Comparison of ENCODE assay signal across 26 cellular contexts in the genomic region with DNA sequence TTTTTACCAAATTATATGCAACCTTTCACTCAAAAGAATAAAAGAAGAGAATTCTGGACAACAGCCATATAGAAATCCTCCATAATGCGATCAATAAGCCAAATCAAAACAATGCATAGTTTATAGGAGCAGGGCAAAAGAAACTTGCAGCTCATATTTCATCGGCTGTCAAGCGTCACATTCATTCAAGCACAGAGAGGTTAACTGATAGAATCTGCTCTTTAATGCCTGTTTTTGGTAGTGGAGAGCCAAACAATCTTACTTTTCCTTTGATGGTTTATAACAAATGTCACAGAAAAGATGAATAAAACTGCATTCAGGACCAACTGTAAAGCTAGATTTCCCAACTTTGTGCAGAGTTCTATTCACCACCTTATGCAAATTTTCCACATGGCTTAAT. TPM values are rescaled to one million over a fixed set of nuclear protein-coding genes. Genes with fewer than 3 reads are reported as not detected.
"Had no signal": no experiment of that assay in that cellular context is flagged by ENCODE, and none has a peak within 500 bp of the region (broad histone marks: within the 10 kb centered on the region; RNA-seq: fewer than 3 reads in every experiment).

No MANE protein-coding gene starts in this region.

- H3K36me3 Mint-ChIP-seq: activated naive CD4-positive, alpha-beta T cell treated with anti-CD3 and anti-CD28 coated beads, Interleukin-2, amount 10 ng/mL, durations not matched to agents 7 days and 5 days; activated naive CD8-positive, alpha-beta T cell treated with anti-CD3 and anti-CD28 coated beads, Interleukin-2, amount 10 ng/mL, durations not matched to agents 7 days and 5 days; naive thymus-derived CD8-positive, alpha-beta T cell had no signal

- DNase-seq: activated CD4-positive, alpha-beta T cell treated with anti-CD3 and anti-CD28 coated beads for 4 hours; activated CD4-positive, alpha-beta T cell treated with anti-CD3 and anti-CD28 coated beads, Interleukin-2, amount 50 U/mL, for 4 hours; activated CD8-positive, alpha-beta memory T cell treated with anti-CD3 and anti-CD28 coated beads for 24 hours; activated gamma-delta T cell; activated naive CD4-positive, alpha-beta T cell treated with anti-CD3 and anti-CD28 coated beads, Interleukin-2, amount 10 ng/mL, durations not matched to agents 7 days and 5 days; activated naive CD8-positive, alpha-beta T cell treated with anti-CD3 and anti-CD28 coated beads, Interleukin-2, amount 10 ng/mL, durations not matched to agents 7 days and 5 days; activated T-cell treated with anti-CD3 and anti-CD28 coated beads, Interleukin-2, amount 50 U/mL, for 1 hour; amniotic stem cell; brain microvascular endothelial cell; caudate nucleus; foreskin fibroblast; head of caudate nucleus; kidney glomerular epithelial cell; left lung; lower lobe of right lung; mesenchymal stem cell; naive thymus-derived CD8-positive, alpha-beta T cell; posterior cingulate gyrus; right cardiac atrium; stimulated activated CD4-positive, alpha-beta T cell treated with anti-CD3 and anti-CD28 coated beads, Interleukin-15, amount 100 ng/mL, for 24 hours; stimulated activated CD4-positive, alpha-beta T cell treated with anti-CD3 and anti-CD28 coated beads, Interleukin-2, amount 100 ng/mL, for 24 hours; stimulated activated naive CD4-positive, alpha-beta T cell had no signal

- H3K27ac ChIP-seq: brain microvascular endothelial cell, left lung, lower lobe of right lung, suprapubic skin, tibial nerve had no signal

- H3K36me3 ChIP-seq: brain microvascular endothelial cell, left lung, lower lobe of right lung, suprapubic skin, tibial nerve had no signal

- H3K9me3 ChIP-seq: left lung, lower lobe of right lung, suprapubic skin, tibial nerve had no signal

- H3K4me1 Mint-ChIP-seq: activated naive CD4-positive, alpha-beta T cell treated with anti-CD3 and anti-CD28 coated beads, Interleukin-2, amount 10 ng/mL, durations not matched to agents 7 days and 5 days had no signal

- H3K9me3 Mint-ChIP-seq: activated naive CD4-positive, alpha-beta T cell treated with anti-CD3 and anti-CD28 coated beads, Interleukin-2, amount 10 ng/mL, durations not matched to agents 7 days and 5 days; activated naive CD8-positive, alpha-beta T cell treated with anti-CD3 and anti-CD28 coated beads, Interleukin-2, amount 10 ng/mL, durations not matched to agents 7 days and 5 days; activated T-helper 1 cell treated with anti-CD3 and anti-CD28 coated beads, Interleukin-12 subunit alpha, Interleukin-12 subunit beta, Interleukin-2, Interleukin-4 antibody, amounts not matched to agents 30 ng/mL and 10 ng/mL and 1 ng/mL, durations not matched to agents 14 hours and 24 hours and 36 hours; T-helper 2 cell treated with Interferon-gamma antibody and Interleukin-4, amounts not matched to agents 5 μg/mL and 100 μg/mL, for 36 hours had no signal

- H3K27ac Mint-ChIP-seq: activated naive CD4-positive, alpha-beta T cell treated with anti-CD3 and anti-CD28 coated beads, Interleukin-2, amount 10 ng/mL, durations not matched to agents 7 days and 5 days; activated naive CD8-positive, alpha-beta T cell treated with anti-CD3 and anti-CD28 coated beads, Interleukin-2, amount 10 ng/mL, durations not matched to agents 7 days and 5 days; activated T-helper 1 cell treated with anti-CD3 and anti-CD28 coated beads, Interleukin-12 subunit alpha, Interleukin-12 subunit beta, Interleukin-2, Interleukin-4 antibody, amounts not matched to agents 30 ng/mL and 10 ng/mL and 1 ng/mL, durations not matched to agents 14 hours and 24 hours and 36 hours; T-helper 2 cell treated with Interferon-gamma antibody and Interleukin-4, amounts not matched to agents 5 μg/mL and 100 μg/mL, for 36 hours had no signal

- H3K4me3 Mint-ChIP-seq: activated naive CD4-positive, alpha-beta T cell treated with anti-CD3 and anti-CD28 coated beads, Interleukin-2, amount 10 ng/mL, durations not matched to agents 7 days and 5 days; activated naive CD8-positive, alpha-beta T cell treated with anti-CD3 and anti-CD28 coated beads, Interleukin-2, amount 10 ng/mL, durations not matched to agents 7 days and 5 days; activated T-helper 1 cell treated with anti-CD3 and anti-CD28 coated beads, Interleukin-12 subunit alpha, Interleukin-12 subunit beta, Interleukin-2, Interleukin-4 antibody, amounts not matched to agents 30 ng/mL and 10 ng/mL and 1 ng/mL, durations not matched to agents 14 hours and 24 hours and 36 hours; naive thymus-derived CD8-positive, alpha-beta T cell; T-helper 2 cell treated with Interferon-gamma antibody and Interleukin-4, amounts not matched to agents 5 μg/mL and 100 μg/mL, for 36 hours had no signal

- H3K4me1 ChIP-seq: left lung, lower lobe of right lung, suprapubic skin, tibial nerve had no signal

- H3K27me3 ChIP-seq: brain microvascular endothelial cell, left lung, suprapubic skin, tibial nerve had no signal

- H3K4me3 ChIP-seq: left lung, lower lobe of right lung, suprapubic skin, tibial nerve had no signal

RNA-seq across cellular contexts. Expression of gene PRTG, which starts 35.4 kb away (rescaled TPM):
- total RNA-seq: activated naive CD8-positive, alpha-beta T cell treated with anti-CD3 and anti-CD28 coated beads, Interleukin-2, amount 10 ng/mL, durations not matched to agents 7 days and 5 days; activated T-helper 1 cell treated with anti-CD3 and anti-CD28 coated beads, Interleukin-12 subunit alpha, Interleukin-12 subunit beta, Interleukin-2, Interleukin-4 antibody, amounts not matched to agents 30 ng/mL and 10 ng/mL and 1 ng/mL, durations not matched to agents 14 hours and 24 hours and 36 hours; naive thymus-derived CD8-positive, alpha-beta T cell had no signal
